8 cellular contexts compared by ENCODE assay signal in the genomic region with DNA sequence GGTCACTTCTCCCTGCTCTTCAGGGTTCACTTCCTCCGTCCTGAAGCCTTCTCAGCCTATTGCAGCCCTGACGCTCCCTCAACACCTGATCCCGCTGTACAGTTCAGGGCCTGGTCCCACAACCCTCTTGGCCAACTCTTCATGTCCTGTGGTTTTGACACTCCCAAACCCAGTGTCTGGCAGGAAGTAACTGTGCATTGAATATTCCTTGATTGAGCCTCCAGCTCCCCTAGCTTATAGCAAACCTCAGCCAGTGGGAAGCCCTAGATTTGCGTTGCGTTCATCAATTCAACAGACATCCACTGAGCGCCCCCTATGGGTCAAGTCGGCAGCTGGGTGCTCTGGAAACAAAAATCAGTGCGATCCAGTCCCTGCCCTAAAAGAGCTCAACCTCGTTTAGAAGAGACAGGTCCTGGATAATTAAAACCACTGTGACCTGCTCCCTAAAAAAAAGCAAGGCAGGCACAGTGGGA. TPM values are rescaled to one million over a fixed set of nuclear protein-coding genes. Genes with fewer than 3 reads are reported as not detected.
DNase-seq lines count a peak whose midpoint lies in the region; ATAC-seq and TF ChIP-seq lines count a peak whose summit lies in the region.

No MANE protein-coding gene starts in this region.

- DNase-seq in CD1c-positive myeloid dendritic cell (ENCODE audit: extremely low spot score) (peak; percentile 65), HEK293T (ENCODE audit: extremely low spot score) (peak; percentile 53), T-helper 9 cell (peak; percentile 24), colonic mucosa (peak; percentile 86), kidney glomerular epithelial cell (lab: John Stamatoyannopoulos, UW) (peak; percentile 16), NCI-H774 (lab: John Stamatoyannopoulos, UW) (no peak)
- DNase-seq in stimulated activated CD4-positive, alpha-beta T cell treated with anti-CD3 and anti-CD28 coated beads, Interleukin-4, amount 100 ng/mL, for 4 hours = peak; percentile 19 to 41

- TF ChIP-seq CTCF in colonic mucosa (IDR thresholded peaks at IDR 0.05) = peak; percentile 71

- no peaks in the 10 kb centered on the region for H3K27me3 ChIP-seq in colonic mucosa

- CTCF ChIA-PET in HEK293T (lab: Yijun Ruan, JAX) = interaction anchor here (0.5 to 2.2 kb wide), 15 partner anchors 10 to 258 kb away, joined by 3 to 14 read pairs (median 5); a partner anchor contains a TSS

- H3K4me3 ChIP-seq in colonic mucosa = no peak overlapping the region

- no peak for ATAC-seq in HG03520 (IDR thresholded peaks at IDR 0.05; ENCODE audit: unreplicated experiment)

- intact Hi-C loops in colonic mucosa (cut with DNase I) = loop anchor here (2.0 to 5.0 kb wide), 2 partner anchors 47 to 69 kb away; no protein-coding TSS in a partner anchor

- no peaks in the 10 kb centered on the region for H3K36me3 ChIP-seq in colonic mucosa

- H3K9me3 ChIP-seq in colonic mucosa = no peaks in the 10 kb centered on the region

- H3K9ac ChIP-seq in colonic mucosa (ENCODE audit: low read depth in 2 of 2, low read length in 2 of 2) = no peak overlapping the region

- H3K4me1 ChIP-seq in colonic mucosa = no peaks in the 10 kb centered on the region

- POLR2A ChIA-PET in HEK293T (lab: Yijun Ruan, JAX) = no interaction called here

- no peak overlapping the region for H3K27ac ChIP-seq in colonic mucosa

TF ChIP-seq in HEK293T, 16 proteins besides CTCF, POLR2A, EP300 and RAD21:
- no peak for TF ChIP-seq FOXK2 (IDR thresholded peaks at IDR 0.05)
- no peak for TF ChIP-seq SP1 (IDR thresholded peaks at IDR 0.05)
- no peak for TF ChIP-seq L3MBTL2 (conservative IDR thresholded peaks at IDR 0.05)
- no peak for TF ChIP-seq LEF1 (IDR thresholded peaks at IDR 0.05; ENCODE audit: borderline replicate concordance)
- no peak for TF ChIP-seq BHLHE40 (IDR thresholded peaks at IDR 0.05; ENCODE audit: borderline replicate concordance)
- TF ChIP-seq TARDBP (IDR thresholded peaks at IDR 0.05) = no peak
- TF ChIP-seq ARNT (IDR thresholded peaks at IDR 0.05) = no peak
- TF ChIP-seq ZNF384 (IDR thresholded peaks at IDR 0.05) = no peak
- TF ChIP-seq HDGF (IDR thresholded peaks at IDR 0.05; ENCODE audit: borderline replicate concordance) = no peak
- TF ChIP-seq, protein P1, sequence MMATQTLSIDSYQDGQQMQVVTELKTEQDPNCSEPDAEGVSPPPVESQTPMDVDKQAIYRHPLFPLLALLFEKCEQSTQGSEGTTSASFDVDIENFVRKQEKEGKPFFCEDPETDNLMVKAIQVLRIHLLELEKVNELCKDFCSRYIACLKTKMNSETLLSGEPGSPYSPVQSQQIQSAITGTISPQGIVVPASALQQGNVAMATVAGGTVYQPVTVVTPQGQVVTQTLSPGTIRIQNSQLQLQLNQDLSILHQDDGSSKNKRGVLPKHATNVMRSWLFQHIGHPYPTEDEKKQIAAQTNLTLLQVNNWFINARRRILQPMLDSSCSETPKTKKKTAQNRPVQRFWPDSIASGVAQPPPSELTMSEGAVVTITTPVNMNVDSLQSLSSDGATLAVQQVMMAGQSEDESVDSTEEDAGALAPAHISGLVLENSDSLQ (IDR thresholded peaks at IDR 0.05) = no peak
- no peak for TF ChIP-seq FOXM1 (IDR thresholded peaks at IDR 0.05; ENCODE audit: borderline replicate concordance)
- TF ChIP-seq CTBP1 (IDR thresholded peaks at IDR 0.05; ENCODE audit: borderline replicate concordance) = no peak
- no peak for TF ChIP-seq ELF4 (IDR thresholded peaks at IDR 0.05)
- no peak for TF ChIP-seq FOXA1 (IDR thresholded peaks at IDR 0.05)
- TF ChIP-seq NFRKB (IDR thresholded peaks at IDR 0.05) = no peak
- no peak for TF ChIP-seq SUZ12 (IDR thresholded peaks at IDR 0.05)

RNA-seq across cellular contexts. Expression of a gene that starts 13.5 kb away (rescaled TPM):
- total RNA-seq in colonic mucosa = 1 to 10 TPM; 1.2 to 3.7 TPM

RNA-seq across cellular contexts. Expression of a gene that starts 24.9 kb away (rescaled TPM):
- total RNA-seq in colonic mucosa = not detected

RNA-seq across cellular contexts. Expression of a gene that starts 32.2 kb away (rescaled TPM):
- total RNA-seq in colonic mucosa = 10 to 100 TPM; 20.7 to 21.2 TPM

RNA-seq across cellular contexts. Expression of a gene that starts 33.7 kb away (rescaled TPM):
- 1 to 10 TPM; 3.1 to 6.7 TPM for total RNA-seq in colonic mucosa

RNA-seq across cellular contexts. Expression of a gene that starts 56.3 kb away (rescaled TPM):
- total RNA-seq in colonic mucosa = 100 to 1,000 TPM in 1 of 2 donors, 10 to 100 TPM in 1; 73.1 to 102 TPM
